In the genomic region with DNA sequence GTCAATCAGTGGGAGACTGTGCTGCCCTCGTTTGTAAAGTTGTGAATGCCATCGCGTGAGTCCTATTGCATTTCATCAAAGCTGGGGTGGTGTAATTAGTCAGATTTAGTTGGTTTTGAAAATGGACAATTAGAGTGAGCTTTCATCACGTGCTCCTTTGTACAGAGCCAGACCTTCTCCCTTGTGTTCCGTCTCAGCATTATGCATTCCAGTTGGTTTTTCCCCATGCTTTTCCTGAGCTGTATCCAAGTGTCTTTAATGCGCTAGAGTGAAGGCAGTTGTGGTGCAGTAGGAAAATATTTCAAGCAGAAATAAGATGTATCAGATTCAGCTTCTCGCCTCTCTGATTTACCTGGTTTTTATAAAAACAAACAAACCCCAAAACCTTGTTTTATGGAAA, we compare ENCODE assay signal across 14 cellular contexts. TPM values are rescaled to one million over a fixed set of nuclear protein-coding genes. Genes with fewer than 3 reads are reported as not detected.
A peak's percentile ranks its signal among the peaks of the same experiment; 100 is the strongest.
DNase-seq lines count a peak whose midpoint lies in the region; ATAC-seq and TF ChIP-seq lines count a peak whose summit lies in the region.
"Had no signal": no experiment of that assay in that cellular context is flagged by ENCODE, and none has a peak within 500 bp of the region (broad histone marks: within the 10 kb centered on the region; RNA-seq: fewer than 3 reads in every experiment).

No MANE protein-coding gene starts in this region.

- no peak for ATAC-seq in IMR-90 (ENCODE audit: low read depth)
- ATAC-seq: activated CD8-positive, alpha-beta T cell treated with anti-CD3 and anti-CD28 coated beads, Interleukin-2, amount 10 ng/mL, durations not matched to agents 7 days and 5 days; natural killer cell; T-cell had no signal

- H3K4me1 ChIP-seq in IMR-90 (ENCODE audit: control insufficient read depth, insufficient read depth, low read length) (peaks cover 8% of the 10 kb centered on the region), subcutaneous abdominal adipose tissue (ENCODE audit: control insufficient read depth in 5 of 5, insufficient read depth in 5 of 5, low read length in 5 of 5) (peaks cover 18 to 92% (median 45%) of the 10 kb centered on the region in 5 donors)

- no peak overlapping the region for H2AK9ac ChIP-seq in IMR-90 (replicated peaks; ENCODE audit: low read depth, low read length, poor library complexity)

- H3K18ac ChIP-seq in IMR-90 (ENCODE audit: low read depth, low read length): no peak overlapping the region

- no peak overlapping the region for H2BK120ac ChIP-seq in IMR-90 (ENCODE audit: low read depth, low read length)

- H3K9me1 ChIP-seq in IMR-90 (ENCODE audit: insufficient read depth, low read length): peaks cover 28% of the 10 kb centered on the region

- no peak for TF ChIP-seq POLR2A in IMR-90 (IDR thresholded peaks at IDR 0.05; ENCODE audit: low read depth, low read length)

- H2BK5ac ChIP-seq in IMR-90 (ENCODE audit: low read depth, low read length, poor library complexity, severe bottlenecking): no peak overlapping the region

- peaks cover 65% of the 10 kb centered on the region for H4K20me1 ChIP-seq in IMR-90 (ENCODE audit: insufficient read depth, low read length)

- POLR2A ChIA-PET in IMR-90 (lab: Charles Lee; ENCODE audit: unreplicated experiment): no interaction called here

- H3K4me2 ChIP-seq in IMR-90 (ENCODE audit: low read depth, low read length): no peak overlapping the region

- H4K91ac ChIP-seq in IMR-90 (ENCODE audit: insufficient read depth, low read depth, low read length): no peak overlapping the region

- H4K8ac ChIP-seq in IMR-90 (ENCODE audit: low read depth in 2 of 2, low read length in 2 of 2): no peak overlapping the region

- dilution Hi-C loops in IMR-90 (cut with HindIII; ENCODE audit: low sequenced_read_pairs, unreplicated experiment): no loop called here

- H3K27ac ChIP-seq in IMR-90 (ENCODE audit: insufficient read depth, low read length): no peak overlapping the region
- peak overlapping the region; percentile 81 for H3K27ac ChIP-seq in subcutaneous abdominal adipose tissue (ENCODE audit: low read depth, low read length)

- no peak for TF ChIP-seq CTCF in IMR-90 (conservative IDR thresholded peaks at IDR 0.05; ENCODE audit: low read depth, low read length)
- no peak for TF ChIP-seq CTCF in astrocyte of the spinal cord (IDR thresholded peaks at IDR 0.05; ENCODE audit: low read depth, low read length)

- no peak for TF ChIP-seq RAD21 in IMR-90 (IDR thresholded peaks at IDR 0.05; ENCODE audit: low read length)

- H3K9me3 ChIP-seq in IMR-90 (ENCODE audit: control insufficient read depth, insufficient read depth, low read length): no peaks in the 10 kb centered on the region
- no peaks in the 10 kb centered on the region for H3K9me3 ChIP-seq in subcutaneous abdominal adipose tissue (ENCODE audit: control insufficient read depth in 5 of 5, low read length in 5 of 5)

- H2BK15ac ChIP-seq in IMR-90 (ENCODE audit: low read depth, low read length): no peak overlapping the region

- H3K9ac ChIP-seq in IMR-90 (ENCODE audit: low read depth, low read length) (no peak overlapping the region), subcutaneous abdominal adipose tissue (ENCODE audit: low read length in 5 of 5) (no peak overlapping the region)

- H3K36me3 ChIP-seq in IMR-90 (ENCODE audit: control insufficient read depth, insufficient read depth, low read length) (peaks cover 29% of the 10 kb centered on the region), subcutaneous abdominal adipose tissue (ENCODE audit: control insufficient read depth in 5 of 5, insufficient read depth in 5 of 5, low read length in 5 of 5) (peaks cover 0 to 39% (median 22%) of the 10 kb centered on the region in 5 donors)

- H3K27me3 ChIP-seq in IMR-90 (ENCODE audit: control insufficient read depth, insufficient read depth, low read length): no peaks in the 10 kb centered on the region
- no peaks in the 10 kb centered on the region for H3K27me3 ChIP-seq in subcutaneous abdominal adipose tissue (ENCODE audit: control insufficient read depth in 5 of 5, insufficient read depth in 4 of 5, low read length in 5 of 5)

- no peak overlapping the region for H3K56ac ChIP-seq in IMR-90 (ENCODE audit: extremely low read depth, insufficient read depth, low read length)

- BruUV-seq in IMR-90 (replicated peaks; lab: Mats Ljungman, UMichigan): no TSS peak

- H2AFZ ChIP-seq in IMR-90 (replicated peaks; ENCODE audit: low read length, poor library complexity): no peak overlapping the region

- intact Hi-C loops in IMR-90 (cut with micrococcal nuclease): loop anchor here (5.0 kb wide), 1 partner anchor 36 kb away; no protein-coding TSS in a partner anchor

- H3K4ac ChIP-seq in IMR-90 (ENCODE audit: low read depth, low read length): no peak overlapping the region

- 0 out of 2 replicates have a peak overlapping the region, but pooled peaks have one; percentile 45 for H3K14ac ChIP-seq in IMR-90 (replicated peaks; ENCODE audit: low read depth, low read length)

- no peak overlapping the region for H2AK5ac ChIP-seq in IMR-90 (ENCODE audit: low read depth, low read length)

- no peak overlapping the region for H2BK20ac ChIP-seq in IMR-90 (ENCODE audit: low read depth, low read length)

- WGBS in IMR-90 (ENCODE audit: extremely low coverage in 2 of 2, insufficient read length in 1 of 2), 2 experiments: no CpG with 5 or more reads among the region's 7 CpGs

- no peak overlapping the region for H4K5ac ChIP-seq in IMR-90 (ENCODE audit: low read depth, low read length)

- 0 out of 2 replicates have a peak overlapping the region, but pooled peaks have one; percentile 5 for H3K23ac ChIP-seq in IMR-90 (ENCODE audit: low read depth, low read length)

- CTCF ChIA-PET in IMR-90 (lab: Yijun Ruan, JAX): interaction anchor here (0.6 kb wide), 1 partner anchor 15 kb away, joined by 4 read pairs; no protein-coding TSS in a partner anchor

- DNase-seq in IMR-90 (no peak), astrocyte of the spinal cord (ENCODE audit: low read depth, low spot score) (peak; percentile 25), medulla oblongata (ENCODE audit: extremely low spot score) (peak; percentile 62), NCI-H1694 treated with DMSO at 0.1 percent for 48 hours (lab: John Stamatoyannopoulos, UW) (no peak), NCI-H2029 (lab: John Stamatoyannopoulos, UW) (no peak)
- no peak for DNase-seq in activated CD4-positive, CD25-positive, alpha-beta regulatory T cell treated with anti-CD3 and anti-CD28 coated beads, Interleukin-2, amount 50 U/mL, for 72 hours
- DNase-seq: activated CD8-positive, alpha-beta T cell treated with anti-CD3 and anti-CD28 coated beads, Interleukin-2, amount 10 ng/mL, durations not matched to agents 7 days and 5 days; activated naive CD8-positive, alpha-beta T cell treated with anti-CD3 and anti-CD28 coated beads, Interleukin-2, amount 10 ng/mL, durations not matched to agents 7 days and 5 days; activated T-cell treated with anti-CD3 and anti-CD28 coated beads, Interleukin-2, amount 50 U/mL, for 48 hours; GF-D8; natural killer cell; NCI-H1694; T-cell had no signal

- H3K4me3 ChIP-seq in IMR-90 (ENCODE audit: insufficient read depth, low read depth, low read length) (no peak overlapping the region), astrocyte of the spinal cord (ENCODE audit: low read depth, low read length) (no peak overlapping the region), subcutaneous abdominal adipose tissue (ENCODE audit: low read depth in 1 of 5, low read length in 5 of 5) (no peak overlapping the region)

- peaks cover 37 to 92% of the 10 kb centered on the region in 2 experiments for H3K79me1 ChIP-seq in IMR-90 (ENCODE audit: low read depth in 1 of 2, low read length in 2 of 2)

- in situ Hi-C loops in IMR-90 (cut with MboI; ENCODE audit: low sequenced_read_pairs): no loop called here
- in situ Hi-C loops in astrocyte of the spinal cord (cut with HindIII; ENCODE audit: low sequenced_read_pairs): no loop called here

TF ChIP-seq in IMR-90, 13 proteins besides CTCF, POLR2A, EP300 and RAD21:
- TF ChIP-seq SMC3 (IDR thresholded peaks at IDR 0.05; ENCODE audit: low read depth, low read length) (no peak), BHLHE40 (IDR thresholded peaks at IDR 0.05; ENCODE audit: low read depth, low read length) (no peak), MXI1 (IDR thresholded peaks at IDR 0.05; ENCODE audit: borderline replicate concordance, low read depth, low read length) (no peak), RFX5 (IDR thresholded peaks at IDR 0.05; ENCODE audit: low read depth, low read length) (no peak), FOS (IDR thresholded peaks at IDR 0.05; ENCODE audit: low read depth, low read length) (no peak), NFE2L2 (IDR thresholded peaks at IDR 0.05; ENCODE audit: low read depth, low read length) (no peak), RCOR1 (IDR thresholded peaks at IDR 0.05; ENCODE audit: insufficient replicate concordance, low read length) (no peak), MAZ (IDR thresholded peaks at IDR 0.05; ENCODE audit: borderline replicate concordance, low read depth, low read length) (no peak), MAFK (IDR thresholded peaks at IDR 0.05; ENCODE audit: low read depth, low read length) (no peak), CHD1 (IDR thresholded peaks at IDR 0.05; ENCODE audit: low read depth, low read length) (no peak), CEBPB (IDR thresholded peaks at IDR 0.05; ENCODE audit: low read depth, low read length) (no peak)
- TF ChIP-seq, protein P1, sequence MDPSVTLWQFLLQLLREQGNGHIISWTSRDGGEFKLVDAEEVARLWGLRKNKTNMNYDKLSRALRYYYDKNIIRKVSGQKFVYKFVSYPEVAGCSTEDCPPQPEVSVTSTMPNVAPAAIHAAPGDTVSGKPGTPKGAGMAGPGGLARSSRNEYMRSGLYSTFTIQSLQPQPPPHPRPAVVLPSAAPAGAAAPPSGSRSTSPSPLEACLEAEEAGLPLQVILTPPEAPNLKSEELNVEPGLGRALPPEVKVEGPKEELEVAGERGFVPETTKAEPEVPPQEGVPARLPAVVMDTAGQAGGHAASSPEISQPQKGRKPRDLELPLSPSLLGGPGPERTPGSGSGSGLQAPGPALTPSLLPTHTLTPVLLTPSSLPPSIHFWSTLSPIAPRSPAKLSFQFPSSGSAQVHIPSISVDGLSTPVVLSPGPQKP (IDR thresholded peaks at IDR 0.05; ENCODE audit: borderline replicate concordance, low read depth, low read length): no peak
- TF ChIP-seq, protein P2, sequence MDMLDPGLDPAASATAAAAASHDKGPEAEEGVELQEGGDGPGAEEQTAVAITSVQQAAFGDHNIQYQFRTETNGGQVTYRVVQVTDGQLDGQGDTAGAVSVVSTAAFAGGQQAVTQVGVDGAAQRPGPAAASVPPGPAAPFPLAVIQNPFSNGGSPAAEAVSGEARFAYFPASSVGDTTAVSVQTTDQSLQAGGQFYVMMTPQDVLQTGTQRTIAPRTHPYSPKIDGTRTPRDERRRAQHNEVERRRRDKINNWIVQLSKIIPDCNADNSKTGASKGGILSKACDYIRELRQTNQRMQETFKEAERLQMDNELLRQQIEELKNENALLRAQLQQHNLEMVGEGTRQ (IDR thresholded peaks at IDR 0.05; ENCODE audit: low read depth, low read length): no peak

RNA-seq across cellular contexts. Expression of a gene that starts 10.5 kb away (rescaled TPM):
- total RNA-seq in IMR-90 (2012; rRNA removed): 24.9 and 27.8 TPM in 2 replicates
- 32.5 and 35.8 TPM in 2 replicates for polyA plus RNA-seq in IMR-90 (2012; rRNA removed)
- 19.2 and 30.0 TPM in 2 replicates for polyA plus RNA-seq in IMR-90 (2012; cell fraction: cytosol; rRNA removed)
- polyA plus RNA-seq in IMR-90 (2012; cell fraction: nucleus; rRNA removed; ENCODE audit: low replicate concordance): 40.3 and 52.3 TPM in 2 replicates

Comparison
In these comparisons a context has a peak if more than half of its experiments do, and no peak if none do; other contexts are left out.
1. DNase-seq: peak in astrocyte of the spinal cord (single experiment) and medulla oblongata (single experiment); none in IMR-90 (single experiment), NCI-H1694 treated with DMSO at 0.1 percent for 48 hours (single experiment), NCI-H2029 (single experiment) and activated CD4-positive, CD25-positive, alpha-beta regulatory T cell treated with anti-CD3 and anti-CD28 coated beads, Interleukin-2, amount 50 U/mL, for 72 hours (single experiment).